12 cellular contexts compared by ENCODE assay signal in genomic region chr6:49980898-49981297, GRCh38.
DNase-seq lines count a peak whose midpoint lies in the region; ATAC-seq and TF ChIP-seq lines count a peak whose summit lies in the region.
"Had no signal": no experiment of that assay in that cellular context is flagged by ENCODE, and none has a peak within 500 bp of the region (broad histone marks: within the 10 kb centered on the region; RNA-seq: fewer than 3 reads in every experiment).

No MANE protein-coding gene starts in this region.

- TF ChIP-seq POLR2A in Raji (IDR thresholded peaks at IDR 0.05; ENCODE audit: insufficient read depth, low read depth, low read length): peak; percentile 16; the same call in 1 of the 2 replicates

- ATAC-seq in GM19023 (IDR thresholded peaks at IDR 0.05; ENCODE audit: unreplicated experiment): peak; percentile 59
- peak; percentile 33 for ATAC-seq in HG02981 (IDR thresholded peaks at IDR 0.05; ENCODE audit: unreplicated experiment)
- ATAC-seq in GM21381 (IDR thresholded peaks at IDR 0.05; ENCODE audit: unreplicated experiment): no peak
- ATAC-seq: activated CD8-positive, alpha-beta T cell treated with anti-CD3 and anti-CD28 coated beads, Interleukin-2, amount 10 ng/mL, durations not matched to agents 7 days and 5 days had no signal

- no peak overlapping the region for H3K4me3 ChIP-seq in AG10803 (ENCODE audit: low read length)

- TF ChIP-seq CTCF in AG10803 (conservative IDR thresholded peaks at IDR 0.05; ENCODE audit: low read length): no peak

- peak; percentile 20 for DNase-seq in AG10803 (ENCODE audit: low read depth)
- no peak for DNase-seq in AML-193 (lab: John Stamatoyannopoulos, UW)
- no peak for DNase-seq in NCI-H1048 (lab: John Stamatoyannopoulos, UW)
- DNase-seq in activated effector memory CD4-positive, alpha-beta T cell treated with Interleukin-2 at 50 U/mL for 16 hours: no peak
- DNase-seq: activated CD8-positive, alpha-beta T cell treated with anti-CD3 and anti-CD28 coated beads, Interleukin-2, amount 10 ng/mL, durations not matched to agents 7 days and 5 days; kidney glomerular epithelial cell; SIG-M5; stimulated activated CD4-positive, alpha-beta T cell treated with anti-CD3 and anti-CD28 coated beads, Interleukin-2, amount 100 ng/mL, for 48 hours had no signal
